Comparison of ENCODE assay signal across 1 cellular context in genomic region chr3:10284496-10284895, GRCh38.
TF ChIP-seq lines count a peak whose summit lies in the region.

No MANE protein-coding gene starts in this region.

TF ChIP-seq in WTC11, 78 proteins besides CTCF, POLR2A, EP300 and RAD21 (continued from another document):
- TF ChIP-seq, protein P1, sequence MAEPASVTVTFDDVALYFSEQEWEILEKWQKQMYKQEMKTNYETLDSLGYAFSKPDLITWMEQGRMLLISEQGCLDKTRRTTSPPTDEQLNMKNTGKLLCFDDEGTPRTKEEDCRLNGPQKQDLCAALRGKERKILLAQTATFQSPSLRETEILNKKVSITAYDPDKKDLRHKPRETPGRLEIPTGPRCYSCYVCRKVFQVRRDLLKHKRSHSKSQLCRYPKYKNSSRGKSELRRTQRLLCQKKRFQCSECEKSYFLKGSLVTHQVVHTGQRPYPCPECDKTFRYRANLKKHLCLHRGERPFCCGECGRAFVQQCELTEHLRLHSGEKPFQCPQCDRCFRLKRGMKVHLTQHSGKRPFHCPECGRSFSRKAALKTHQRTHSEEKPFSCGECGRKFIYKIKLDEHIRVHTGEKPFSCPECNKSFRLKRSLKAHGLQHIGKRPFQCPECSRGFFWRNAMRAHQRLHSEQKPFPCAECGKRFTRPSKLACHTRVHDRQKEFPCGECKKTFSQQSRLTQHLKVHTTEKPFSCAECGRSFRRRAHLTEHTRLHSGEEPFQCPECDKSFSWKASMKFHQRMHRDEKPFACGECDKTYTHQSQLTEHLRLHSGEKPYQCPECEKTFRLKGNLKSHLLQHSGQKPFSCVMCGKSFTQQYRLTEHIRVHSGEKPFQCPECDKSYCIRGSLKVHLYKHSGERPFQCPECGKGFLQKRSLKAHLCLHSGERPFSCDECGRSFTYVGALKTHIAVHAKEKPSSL (CRISPR knock-in tag; conservative IDR thresholded peaks at IDR 0.05), result no peak
- TF ChIP-seq, protein P2, sequence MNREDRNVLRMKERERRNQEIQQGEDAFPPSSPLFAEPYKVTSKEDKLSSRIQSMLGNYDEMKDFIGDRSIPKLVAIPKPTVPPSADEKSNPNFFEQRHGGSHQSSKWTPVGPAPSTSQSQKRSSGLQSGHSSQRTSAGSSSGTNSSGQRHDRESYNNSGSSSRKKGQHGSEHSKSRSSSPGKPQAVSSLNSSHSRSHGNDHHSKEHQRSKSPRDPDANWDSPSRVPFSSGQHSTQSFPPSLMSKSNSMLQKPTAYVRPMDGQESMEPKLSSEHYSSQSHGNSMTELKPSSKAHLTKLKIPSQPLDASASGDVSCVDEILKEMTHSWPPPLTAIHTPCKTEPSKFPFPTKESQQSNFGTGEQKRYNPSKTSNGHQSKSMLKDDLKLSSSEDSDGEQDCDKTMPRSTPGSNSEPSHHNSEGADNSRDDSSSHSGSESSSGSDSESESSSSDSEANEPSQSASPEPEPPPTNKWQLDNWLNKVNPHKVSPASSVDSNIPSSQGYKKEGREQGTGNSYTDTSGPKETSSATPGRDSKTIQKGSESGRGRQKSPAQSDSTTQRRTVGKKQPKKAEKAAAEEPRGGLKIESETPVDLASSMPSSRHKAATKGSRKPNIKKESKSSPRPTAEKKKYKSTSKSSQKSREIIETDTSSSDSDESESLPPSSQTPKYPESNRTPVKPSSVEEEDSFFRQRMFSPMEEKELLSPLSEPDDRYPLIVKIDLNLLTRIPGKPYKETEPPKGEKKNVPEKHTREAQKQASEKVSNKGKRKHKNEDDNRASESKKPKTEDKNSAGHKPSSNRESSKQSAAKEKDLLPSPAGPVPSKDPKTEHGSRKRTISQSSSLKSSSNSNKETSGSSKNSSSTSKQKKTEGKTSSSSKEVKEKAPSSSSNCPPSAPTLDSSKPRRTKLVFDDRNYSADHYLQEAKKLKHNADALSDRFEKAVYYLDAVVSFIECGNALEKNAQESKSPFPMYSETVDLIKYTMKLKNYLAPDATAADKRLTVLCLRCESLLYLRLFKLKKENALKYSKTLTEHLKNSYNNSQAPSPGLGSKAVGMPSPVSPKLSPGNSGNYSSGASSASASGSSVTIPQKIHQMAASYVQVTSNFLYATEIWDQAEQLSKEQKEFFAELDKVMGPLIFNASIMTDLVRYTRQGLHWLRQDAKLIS (CRISPR knock-in tag; IDR thresholded peaks at IDR 0.05; ENCODE audit: borderline replicate concordance), result no peak
- no peak for TF ChIP-seq ZNF416 (CRISPR knock-in tag; IDR thresholded peaks at IDR 0.05)
- TF ChIP-seq, protein P3, sequence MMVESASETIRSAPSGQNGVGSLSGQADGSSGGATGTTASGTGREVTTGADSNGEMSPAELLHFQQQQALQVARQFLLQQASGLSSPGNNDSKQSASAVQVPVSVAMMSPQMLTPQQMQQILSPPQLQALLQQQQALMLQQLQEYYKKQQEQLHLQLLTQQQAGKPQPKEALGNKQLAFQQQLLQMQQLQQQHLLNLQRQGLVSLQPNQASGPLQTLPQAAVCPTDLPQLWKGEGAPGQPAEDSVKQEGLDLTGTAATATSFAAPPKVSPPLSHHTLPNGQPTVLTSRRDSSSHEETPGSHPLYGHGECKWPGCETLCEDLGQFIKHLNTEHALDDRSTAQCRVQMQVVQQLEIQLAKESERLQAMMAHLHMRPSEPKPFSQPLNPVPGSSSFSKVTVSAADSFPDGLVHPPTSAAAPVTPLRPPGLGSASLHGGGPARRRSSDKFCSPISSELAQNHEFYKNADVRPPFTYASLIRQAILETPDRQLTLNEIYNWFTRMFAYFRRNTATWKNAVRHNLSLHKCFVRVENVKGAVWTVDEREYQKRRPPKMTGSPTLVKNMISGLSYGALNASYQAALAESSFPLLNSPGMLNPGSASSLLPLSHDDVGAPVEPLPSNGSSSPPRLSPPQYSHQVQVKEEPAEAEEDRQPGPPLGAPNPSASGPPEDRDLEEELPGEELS (CRISPR knock-in tag; IDR thresholded peaks at IDR 0.05), result no peak
- TF ChIP-seq TCF7 (CRISPR knock-in tag; IDR thresholded peaks at IDR 0.05; ENCODE audit: low read depth), result no peak
- TF ChIP-seq ZNF317 (CRISPR knock-in tag; IDR thresholded peaks at IDR 0.05; ENCODE audit: borderline replicate concordance, low read depth), result no peak
